23 cellular contexts compared by ENCODE assay signal in the genomic region with DNA sequence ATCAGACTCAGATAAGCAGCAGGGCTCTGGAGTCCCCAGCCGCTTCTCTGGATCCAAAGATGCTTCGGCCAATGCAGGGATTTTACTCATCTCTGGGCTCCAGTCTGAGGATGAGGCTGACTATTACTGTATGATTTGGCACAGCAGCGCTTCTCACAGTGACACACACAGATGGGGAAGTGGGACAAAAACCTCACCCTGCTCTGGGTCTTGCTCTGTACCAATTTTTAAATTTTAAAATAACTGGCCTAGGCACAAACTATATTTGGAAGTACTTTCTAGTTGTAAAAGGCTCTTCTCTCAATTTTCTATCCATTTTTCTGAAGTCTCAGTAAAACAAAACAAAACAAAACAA.
"Had no signal": no experiment of that assay in that cellular context is flagged by ENCODE, and none has a peak within 500 bp of the region (broad histone marks: within the 10 kb centered on the region; RNA-seq: fewer than 3 reads in every experiment).

No MANE protein-coding gene starts in this region.

- H3K36me3 Mint-ChIP-seq: activated naive CD8-positive, alpha-beta T cell had no signal

- DNase-seq: activated CD4-positive, alpha-beta T cell treated with anti-CD3 and anti-CD28 coated beads, Interleukin-2, amount 10 ng/mL, durations not matched to agents 7 days and 5 days; activated CD4-positive, CD25-positive, alpha-beta regulatory T cell treated with anti-CD3 and anti-CD28 coated beads, Interleukin-2, amount 50 U/mL, for 72 hours; activated CD8-positive, alpha-beta T cell treated with anti-CD3 and anti-CD28 coated beads for 36 hours; activated naive CD4-positive, alpha-beta T cell; activated T-cell treated with anti-CD3 and anti-CD28 coated beads, Interleukin-2, amount 50 U/mL, for 4 hours; anterior cingulate cortex; dermis blood vessel endothelial cell; effector CD4-positive, alpha-beta T cell; left lung; mucosa of descending colon; ovary; right lobe of liver; stimulated activated CD4-positive, alpha-beta T cell treated with anti-CD3 and anti-CD28 coated beads, Interleukin-12 subunit alpha, Interleukin-12 subunit beta, amount 100 ng/mL, for 4 hours; stimulated activated CD4-positive, alpha-beta T cell treated with anti-CD3 and anti-CD28 coated beads, Interleukin-4, amount 100 ng/mL, for 1 hour; T-helper 9 cell; tibial artery; upper lobe of right lung had no signal

- H3K4me3 Mint-ChIP-seq: activated CD4-positive, alpha-beta T cell treated with anti-CD3 and anti-CD28 coated beads, Interleukin-2, amount 10 ng/mL, durations not matched to agents 7 days and 5 days; activated CD8-positive, alpha-beta T cell treated with anti-CD3 and anti-CD28 coated beads for 36 hours; activated naive CD8-positive, alpha-beta T cell; activated T-cell treated with anti-CD3 and anti-CD28 coated beads, Interleukin-2, amount 50 U/mL, for 4 hours; central memory CD8-positive, alpha-beta T cell; nephron; T-helper 1 cell treated with Interleukin-12 subunit alpha and Interleukin-12 subunit beta and Interleukin-4 antibody, amounts not matched to agents 30 μg/mL and 1 μg/mL, for 36 hours had no signal

- H3K27ac Mint-ChIP-seq: activated CD4-positive, alpha-beta T cell treated with anti-CD3 and anti-CD28 coated beads, Interleukin-2, amount 10 ng/mL, durations not matched to agents 7 days and 5 days; activated CD8-positive, alpha-beta T cell treated with anti-CD3 and anti-CD28 coated beads for 36 hours; activated naive CD8-positive, alpha-beta T cell; activated T-helper 2 cell treated with anti-CD3 and anti-CD28 coated beads, Interferon-gamma antibody, Interleukin-2, Interleukin-4, amounts not matched to agents 10 μg/mL and 5 μg/mL and 100 μg/mL, durations not matched to agents 14 hours and 24 hours and 36 hours; nephron; progenitor cell of endocrine pancreas; T-helper 1 cell treated with Interleukin-12 subunit alpha and Interleukin-12 subunit beta and Interleukin-4 antibody, amounts not matched to agents 30 μg/mL and 1 μg/mL, for 36 hours had no signal

- H3K9me3 Mint-ChIP-seq: activated CD4-positive, alpha-beta T cell treated with anti-CD3 and anti-CD28 coated beads, Interleukin-2, amount 10 ng/mL, durations not matched to agents 7 days and 5 days; activated CD8-positive, alpha-beta T cell treated with anti-CD3 and anti-CD28 coated beads for 36 hours; activated T-cell treated with anti-CD3 and anti-CD28 coated beads, Interleukin-2, amount 50 U/mL, for 4 hours; activated T-helper 2 cell treated with anti-CD3 and anti-CD28 coated beads, Interferon-gamma antibody, Interleukin-2, Interleukin-4, amounts not matched to agents 10 μg/mL and 5 μg/mL and 100 μg/mL, durations not matched to agents 14 hours and 24 hours and 36 hours; central memory CD8-positive, alpha-beta T cell; nephron; T-helper 1 cell treated with Interleukin-12 subunit alpha and Interleukin-12 subunit beta and Interleukin-4 antibody, amounts not matched to agents 30 μg/mL and 1 μg/mL, for 36 hours had no signal

- ATAC-seq: activated CD8-positive, alpha-beta T cell treated with anti-CD3 and anti-CD28 coated beads for 36 hours; activated T-cell treated with anti-CD3 and anti-CD28 coated beads, Interleukin-2, amount 50 U/mL, for 4 hours; left lung had no signal
